ENCODE assay signal across 24 cellular contexts in the genomic region with DNA sequence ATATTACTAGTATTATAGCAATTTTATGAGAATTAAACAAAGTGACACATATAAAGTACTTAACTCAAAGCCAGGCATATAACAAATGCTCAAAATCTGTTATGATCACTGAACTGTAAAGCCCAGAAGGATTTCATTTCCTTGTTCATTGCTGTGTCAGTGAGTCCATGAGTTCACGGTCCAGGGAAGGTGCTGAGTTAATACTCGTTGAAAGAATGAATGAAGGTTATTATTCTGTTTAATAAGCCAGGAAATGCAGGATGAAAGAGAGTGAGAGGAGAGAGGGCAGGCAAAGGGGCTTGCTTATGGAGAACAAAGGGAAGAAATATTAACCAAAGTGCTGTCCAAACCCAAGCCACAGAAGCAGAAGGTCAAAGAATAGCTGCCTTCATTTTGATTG. TPM values are rescaled to one million over a fixed set of nuclear protein-coding genes. Genes with fewer than 3 reads are reported as not detected.
DNase-seq lines count a peak whose midpoint lies in the region; ATAC-seq and TF ChIP-seq lines count a peak whose summit lies in the region.
"Had no signal": no experiment of that assay in that cellular context is flagged by ENCODE, and none has a peak within 500 bp of the region (broad histone marks: within the 10 kb centered on the region; RNA-seq: fewer than 3 reads in every experiment).

No MANE protein-coding gene starts in this region.

- BruUV-seq in mammary epithelial cell (replicated peaks; lab: Mats Ljungman, UMichigan) (TSS peak; percentile 85), MCF 10A (replicated peaks; lab: Mats Ljungman, UMichigan) (no TSS peak)

- ATAC-seq in stimulated activated memory B cell treated with anti-CD40 and anti-IgM and Interleukin-4, amounts not matched to agents 10 μg/mL and 1 μg/mL and 100 μg/mL, for 72 hours: peak; percentile 58
- ATAC-seq in GM18858 (IDR thresholded peaks at IDR 0.05; ENCODE audit: unreplicated experiment) (no peak), GM19455 (IDR thresholded peaks at IDR 0.05; ENCODE audit: unreplicated experiment) (no peak)
- ATAC-seq: left cardiac atrium, mucosa of descending colon, Panc1 had no signal

- peak overlapping the region; percentile 41 for H3K9ac ChIP-seq in mammary epithelial cell (ENCODE audit: insufficient read depth, low read length)

- no peaks in the 10 kb centered on the region for H3K36me3 ChIP-seq in mammary epithelial cell (ENCODE audit: insufficient read depth, low read length)
- H3K36me3 ChIP-seq: brain microvascular endothelial cell, stomach, upper lobe of left lung had no signal

- in situ Hi-C loops in mammary epithelial cell (cut with MboI; ENCODE audit: low sequenced_read_pairs in 2 of 2): loop anchor here (5.0 to 10.0 kb wide), 3 partner anchors 54 to 226 kb away; partner anchors contain the start of gene HSP90B1 (in 1 of the 2)

- H3K4me1 Mint-ChIP-seq in MCF 10A (ENCODE audit: insufficient read depth, unreplicated experiment): peaks cover 8% of the 10 kb centered on the region
- peaks cover 53% of the 10 kb centered on the region for H3K4me1 Mint-ChIP-seq in stimulated activated memory B cell treated with anti-CD40 and anti-IgM and Interleukin-4, amounts not matched to agents 10 μg/mL and 1 μg/mL and 100 μg/mL, for 72 hours

- CTCF ChIA-PET in mammary epithelial cell (lab: Charles Lee; ENCODE audit: low non-redundant PET) (no interaction called here), MCF 10A (lab: Yijun Ruan, JAX) (interaction anchor here (1.7 to 2.2 kb wide), 2 partner anchors 10 to 228 kb away, joined by 8 to 22 read pairs; no protein-coding TSS in a partner anchor)

- peak overlapping the region; percentile 87 for H2AFZ ChIP-seq in mammary epithelial cell (ENCODE audit: low read depth, low read length)

- dilution Hi-C loops in mammary epithelial cell (cut with HindIII; ENCODE audit: low sequenced_read_pairs): loop anchor here (5.0 kb wide), 1 partner anchor 61 kb away; no protein-coding TSS in a partner anchor

- intact Hi-C loops in mammary epithelial cell (cut with micrococcal nuclease) (no loop called here), MCF 10A (cut with micrococcal nuclease) (no loop called here)

- no peaks in the 10 kb centered on the region for H3K9me3 Mint-ChIP-seq in MCF 10A (ENCODE audit: unreplicated experiment)
- H3K9me3 Mint-ChIP-seq in stimulated activated memory B cell treated with anti-CD40 and anti-IgM and Interleukin-4, amounts not matched to agents 10 μg/mL and 1 μg/mL and 100 μg/mL, for 72 hours: no peaks in the 10 kb centered on the region
- H3K9me3 Mint-ChIP-seq: activated naive CD8-positive, alpha-beta T cell treated with anti-CD3 and anti-CD28 coated beads, Interleukin-2, amount 50 U/mL, for 24 hours; activated T-helper 2 cell treated with anti-CD3 and anti-CD28 coated beads, Interferon-gamma antibody, Interleukin-2, Interleukin-4, amounts not matched to agents 10 μg/mL and 5 μg/mL and 100 μg/mL, durations not matched to agents 14 hours and 24 hours and 36 hours; CD8-positive, alpha-beta memory T cell had no signal

- POLR2A ChIA-PET in MCF 10A (lab: Yijun Ruan, JAX): interaction anchor here (0.7 kb wide), 1 partner anchor 21 kb away, joined by 3 read pairs; no protein-coding TSS in a partner anchor

- H3K27ac Mint-ChIP-seq in MCF 10A (ENCODE audit: low read depth, unreplicated experiment): no peak overlapping the region
- H3K27ac Mint-ChIP-seq in stimulated activated memory B cell treated with anti-CD40 and anti-IgM and Interleukin-4, amounts not matched to agents 10 μg/mL and 1 μg/mL and 100 μg/mL, for 72 hours: peak overlapping the region; percentile 11
- H3K27ac Mint-ChIP-seq: activated T-helper 2 cell treated with anti-CD3 and anti-CD28 coated beads, Interferon-gamma antibody, Interleukin-2, Interleukin-4, amounts not matched to agents 10 μg/mL and 5 μg/mL and 100 μg/mL, durations not matched to agents 14 hours and 24 hours and 36 hours had no signal

- H3K36me3 Mint-ChIP-seq in MCF 10A (ENCODE audit: insufficient read depth, unreplicated experiment): no peaks in the 10 kb centered on the region
- H3K36me3 Mint-ChIP-seq in stimulated activated memory B cell treated with anti-CD40 and anti-IgM and Interleukin-4, amounts not matched to agents 10 μg/mL and 1 μg/mL and 100 μg/mL, for 72 hours: peaks cover 4% of the 10 kb centered on the region

- H3K4me1 ChIP-seq in mammary epithelial cell (ENCODE audit: insufficient read depth, low read length): peaks cover 31% of the 10 kb centered on the region
- H3K4me1 ChIP-seq: upper lobe of left lung had no signal

- no peak overlapping the region for H3K4me3 Mint-ChIP-seq in MCF 10A (ENCODE audit: unreplicated experiment)
- H3K4me3 Mint-ChIP-seq in stimulated activated memory B cell treated with anti-CD40 and anti-IgM and Interleukin-4, amounts not matched to agents 10 μg/mL and 1 μg/mL and 100 μg/mL, for 72 hours: no peak overlapping the region
- H3K4me3 Mint-ChIP-seq: activated naive CD8-positive, alpha-beta T cell treated with anti-CD3 and anti-CD28 coated beads, Interleukin-2, amount 50 U/mL, for 24 hours; CD8-positive, alpha-beta memory T cell had no signal

- H3K79me2 ChIP-seq in mammary epithelial cell (ENCODE audit: insufficient read depth, low read length): no peaks in the 10 kb centered on the region

- 9% methylated on average over 2 of the region's 2 CpGs for WGBS in mammary epithelial cell (ENCODE audit: low coverage, missing lambda C conversion rate)

- H3K27me3 ChIP-seq in mammary epithelial cell (ENCODE audit: insufficient read depth, low read length): no peaks in the 10 kb centered on the region
- H3K27me3 ChIP-seq: brain microvascular endothelial cell, stomach, upper lobe of left lung had no signal

- H3K4me2 ChIP-seq in mammary epithelial cell (ENCODE audit: insufficient read depth, low read depth, low read length): peak overlapping the region; percentile 72

- TF ChIP-seq CTCF in mammary epithelial cell (conservative IDR thresholded peaks at IDR 0.05 in 1 of 2, IDR thresholded peaks at IDR 0.05 in 1 of 2; ENCODE audit: extremely low read depth in 1 of 2, insufficient read depth in 1 of 2, low read depth in 1 of 2, low read length in 2 of 2) (no peak), MCF 10A (IDR thresholded peaks at IDR 0.05; ENCODE audit: unreplicated experiment) (no peak)

- H3K27ac ChIP-seq in mammary epithelial cell (ENCODE audit: insufficient read depth, low read depth, low read length): peak overlapping the region; percentile 87
- H3K27ac ChIP-seq in substantia nigra (ENCODE audit: low read depth, low read length, poor library complexity, severe bottlenecking): no peak overlapping the region
- H3K27ac ChIP-seq: brain microvascular endothelial cell, coronary artery, SK-N-MC, stomach, upper lobe of left lung had no signal

- H3K9me3 ChIP-seq in mammary epithelial cell (replicated peaks; ENCODE audit: insufficient read depth, low read length): no peaks in the 10 kb centered on the region
- H3K9me3 ChIP-seq: mucosa of descending colon, stomach, upper lobe of left lung had no signal

- no peak overlapping the region for H3K4me3 ChIP-seq in mammary epithelial cell (replicated peaks in 1 of 3; ENCODE audit: insufficient read depth in 1 of 3, low read depth in 2 of 3, low read length in 3 of 3)
- H3K4me3 ChIP-seq: coronary artery, mucosa of descending colon, SK-N-MC, stomach, upper lobe of left lung had no signal

- no peaks in the 10 kb centered on the region for H4K20me1 ChIP-seq in mammary epithelial cell (ENCODE audit: insufficient read depth, low read length)

- DNase-seq in mammary epithelial cell (no peak), MCF 10A (ENCODE audit: unreplicated experiment) (no peak), NCI-H146 (lab: John Stamatoyannopoulos, UW) (peak; percentile 50), glomerular visceral epithelial cell (ENCODE audit: extremely low spot score) (peak; percentile 40), substantia nigra (lab: John Stamatoyannopoulos, UW) (no peak)
- DNase-seq: activated CD8-positive, alpha-beta memory T cell treated with anti-CD3 and anti-CD28 coated beads for 24 hours; activated naive CD8-positive, alpha-beta T cell treated with anti-CD3 and anti-CD28 coated beads, Interleukin-2, amount 50 U/mL, for 24 hours; brain microvascular endothelial cell; CD8-positive, alpha-beta memory T cell; foreskin melanocyte; left cardiac atrium; mucosa of descending colon; NCI-H526 treated with DMSO at 0.1 percent for 48 hours; stimulated activated CD4-positive, alpha-beta T cell treated with anti-CD3 and anti-CD28 coated beads, Interleukin-15, amount 100 ng/mL, for 24 hours; stomach; T-helper 9 cell; upper lobe of left lung had no signal

- no peaks in the 10 kb centered on the region for H3K27me3 Mint-ChIP-seq in MCF 10A (ENCODE audit: insufficient read depth, unreplicated experiment)
- no peaks in the 10 kb centered on the region for H3K27me3 Mint-ChIP-seq in stimulated activated memory B cell treated with anti-CD40 and anti-IgM and Interleukin-4, amounts not matched to agents 10 μg/mL and 1 μg/mL and 100 μg/mL, for 72 hours
- H3K27me3 Mint-ChIP-seq: activated naive CD8-positive, alpha-beta T cell treated with anti-CD3 and anti-CD28 coated beads, Interleukin-2, amount 50 U/mL, for 24 hours; CD8-positive, alpha-beta memory T cell had no signal

RNA-seq across cellular contexts. Expression of gene NT5DC3, which starts 40.2 kb away (rescaled TPM):
- total RNA-seq in mammary epithelial cell: 10 to 100 TPM; 46.4 to 98.5 TPM
- 8.8 TPM for polyA plus RNA-seq in mammary epithelial cell
- 44.5 TPM for polyA minus RNA-seq in mammary epithelial cell
- 15.1 and 18.3 TPM in 2 replicates for total RNA-seq in MCF 10A (2022)

RNA-seq across cellular contexts. Expression of gene HSP90B1, which starts 48.9 kb away (rescaled TPM):
- total RNA-seq in mammary epithelial cell: 100 to 1,000 TPM; 357 to 921 TPM
- polyA plus RNA-seq in mammary epithelial cell: 425 TPM
- 179 TPM for polyA minus RNA-seq in mammary epithelial cell
- 1,052 and 1,334 TPM in 2 replicates for total RNA-seq in MCF 10A (2022)

Comparison
In these comparisons a context has a peak if more than half of its experiments do, and no peak if none do; other contexts are left out.
1. DNase-seq: peak in NCI-H146 (single experiment) and glomerular visceral epithelial cell (single experiment); none in mammary epithelial cell (single experiment), MCF 10A (single experiment) and substantia nigra (0 of 49).